Comparison of ENCODE assay signal across 20 cellular contexts in genomic region chr5:93421987-93422391, GRCh38.
A peak's percentile ranks its signal among the peaks of the same experiment; 100 is the strongest.
DNase-seq lines count a peak whose midpoint lies in the region; ATAC-seq, FAIRE-seq and TF ChIP-seq lines count a peak whose summit lies in the region.
"Had no signal": no experiment of that assay in that cellular context is flagged by ENCODE, and none has a peak within 500 bp of the region (broad histone marks: within the 10 kb centered on the region; RNA-seq: fewer than 3 reads in every experiment).

No MANE protein-coding gene starts in this region.

- H3K9me3 Mint-ChIP-seq in neural crest cell: no peaks in the 10 kb centered on the region
- H3K9me3 Mint-ChIP-seq: activated naive CD4-positive, alpha-beta T cell treated with anti-CD3 and anti-CD28 coated beads, Interleukin-2, amount 50 U/mL, for 24 hours; stimulated activated memory B cell treated with anti-CD40 and anti-IgM and Interleukin-4, amounts not matched to agents 10 μg/mL and 1 μg/mL and 100 μg/mL, for 72 hours had no signal

- peak overlapping the region; percentile 82 for H3K4me3 Mint-ChIP-seq in neural crest cell
- H3K4me3 Mint-ChIP-seq: activated naive CD4-positive, alpha-beta T cell treated with anti-CD3 and anti-CD28 coated beads, Interleukin-2, amount 50 U/mL, for 24 hours; stimulated activated memory B cell treated with anti-CD40 and anti-IgM and Interleukin-4, amounts not matched to agents 10 μg/mL and 1 μg/mL and 100 μg/mL, for 72 hours had no signal

- intact Hi-C loops in endothelial cell of umbilical vein (cut with micrococcal nuclease): loop anchor here (5.0 kb wide), 2 partner anchors 60 to 160 kb away; partner anchors contain the start of genes NR2F1 and NR2F1-AS1
- intact Hi-C loops in Right ventricle myocardium superior (cut with DNase I): no loop called here

- no peaks in the 10 kb centered on the region for H3K27me3 ChIP-seq in endothelial cell of umbilical vein (ENCODE audit: control insufficient read depth in 2 of 2, insufficient read depth in 2 of 2, low read length in 2 of 2)

- DNase-seq in DMS 273 treated with DMSO at 0.1 percent for 48 hours (lab: John Stamatoyannopoulos, UW): peak; percentile 78
- peak; percentile 61 for DNase-seq in NCI-H69 (lab: John Stamatoyannopoulos, UW)
- peak; percentile 12 for DNase-seq in endothelial cell of umbilical vein (ENCODE audit: low read depth, low spot score)
- DNase-seq in neural crest cell (ENCODE audit: low read depth, low spot score): no peak
- no peak for DNase-seq in activated naive CD4-positive, alpha-beta T cell treated with anti-CD3 and anti-CD28 coated beads, Interleukin-2, amount 50 U/mL, for 16 hours
- DNase-seq in Right ventricle myocardium superior: no peak
- DNase-seq: activated CD4-positive, alpha-beta T cell treated with anti-CD3 and anti-CD28 coated beads for 4 hours; foreskin fibroblast; GF-D8; mammary epithelial cell; MM.1S; NCI-H1930; NK-92 treated with Interleukin-12 subunit alpha and Interleukin-12 subunit beta, amount 100 ng/mL, for 24 hours; SIG-M5; T1000 had no signal

- H3K27ac ChIP-seq in endothelial cell of umbilical vein (ENCODE audit: insufficient read depth, low read depth, low read length): no peak overlapping the region
- H3K27ac ChIP-seq: cardiac muscle cell had no signal

- H3K4me3 ChIP-seq in endothelial cell of umbilical vein (replicated peaks in 1 of 3; ENCODE audit: insufficient read depth in 1 of 3, low read depth in 1 of 3, low read length in 3 of 3): no peak overlapping the region
- H3K4me3 ChIP-seq: cardiac muscle cell had no signal

- H3K4me2 ChIP-seq in endothelial cell of umbilical vein (ENCODE audit: insufficient read depth, low read length): no peak overlapping the region

- no peaks in the 10 kb centered on the region for H3K79me2 ChIP-seq in endothelial cell of umbilical vein (ENCODE audit: control insufficient read depth, insufficient read depth, low read length)

- no peak for TF ChIP-seq POLR2A in endothelial cell of umbilical vein (IDR thresholded peaks at IDR 0.05; ENCODE audit: low read depth, low read length)

- H3K4me1 Mint-ChIP-seq in neural crest cell: peaks cover 66% of the 10 kb centered on the region
- H3K4me1 Mint-ChIP-seq: activated naive CD4-positive, alpha-beta T cell treated with anti-CD3 and anti-CD28 coated beads, Interleukin-2, amount 50 U/mL, for 24 hours; stimulated activated memory B cell treated with anti-CD40 and anti-IgM and Interleukin-4, amounts not matched to agents 10 μg/mL and 1 μg/mL and 100 μg/mL, for 72 hours had no signal

- CTCF ChIA-PET in endothelial cell of umbilical vein (lab: Charles Lee): interaction anchor here (1.1 to 1.5 kb wide), 3 partner anchors 9 to 330 kb away, joined by 3 to 5 read pairs (median 3); no protein-coding TSS in a partner anchor

- H3K4me1 ChIP-seq in endothelial cell of umbilical vein (ENCODE audit: control insufficient read depth, extremely low read depth, insufficient read depth, low read length): peaks cover 16% of the 10 kb centered on the region

- H3K9me3 ChIP-seq in endothelial cell of umbilical vein (replicated peaks; ENCODE audit: control insufficient read depth, insufficient read depth, low read length): no peaks in the 10 kb centered on the region

- POLR2A ChIA-PET in endothelial cell of umbilical vein (lab: Charles Lee): no interaction called here

- H3K36me3 ChIP-seq in endothelial cell of umbilical vein (ENCODE audit: control insufficient read depth in 2 of 2, extremely low read depth in 1 of 2, insufficient read depth in 2 of 2, low read length in 2 of 2): no peaks in the 10 kb centered on the region
- H3K36me3 ChIP-seq: cardiac muscle cell had no signal

- ATAC-seq in GM19324 (IDR thresholded peaks at IDR 0.05; ENCODE audit: low FRiP score, unreplicated experiment): no peak
- no peak for ATAC-seq in Right ventricle myocardium superior (ENCODE audit: poor library complexity)
- no peak for ATAC-seq in GM21825 (IDR thresholded peaks at IDR 0.05; ENCODE audit: unreplicated experiment)
- ATAC-seq: stimulated activated memory B cell treated with anti-CD40 and anti-IgM and Interleukin-4, amounts not matched to agents 10 μg/mL and 1 μg/mL and 100 μg/mL, for 72 hours had no signal

- H3K27me3 Mint-ChIP-seq in neural crest cell (ENCODE audit: low read depth): no peaks in the 10 kb centered on the region
- H3K27me3 Mint-ChIP-seq: stimulated activated memory B cell treated with anti-CD40 and anti-IgM and Interleukin-4, amounts not matched to agents 10 μg/mL and 1 μg/mL and 100 μg/mL, for 72 hours had no signal

- FAIRE-seq in endothelial cell of umbilical vein (lab: Jason Lieb, UNC): no peak

- H4K20me1 ChIP-seq in endothelial cell of umbilical vein (replicated peaks; ENCODE audit: control insufficient read depth, extremely low read depth, insufficient read depth, low read length): no peaks in the 10 kb centered on the region

- H2AFZ ChIP-seq in endothelial cell of umbilical vein (ENCODE audit: low read depth, low read length): no peak overlapping the region

- peak overlapping the region; percentile 63 for H3K27ac Mint-ChIP-seq in neural crest cell (ENCODE audit: unreplicated experiment)
- H3K27ac Mint-ChIP-seq: activated naive CD4-positive, alpha-beta T cell treated with anti-CD3 and anti-CD28 coated beads, Interleukin-2, amount 50 U/mL, for 24 hours; stimulated activated memory B cell treated with anti-CD40 and anti-IgM and Interleukin-4, amounts not matched to agents 10 μg/mL and 1 μg/mL and 100 μg/mL, for 72 hours had no signal

- H3K9ac ChIP-seq in endothelial cell of umbilical vein (replicated peaks; ENCODE audit: extremely low read depth, insufficient read depth, low read length): no peak overlapping the region

- TF ChIP-seq CTCF in endothelial cell of umbilical vein (IDR thresholded peaks at IDR 0.05; ENCODE audit: extremely low read depth in 1 of 2, insufficient read depth in 1 of 2, low read depth in 1 of 2, low read length in 2 of 2): no peak
- TF ChIP-seq CTCF in neural crest cell (conservative IDR thresholded peaks at IDR 0.05): no peak

- H3K36me3 Mint-ChIP-seq in neural crest cell (ENCODE audit: low read depth): peaks cover 2% of the 10 kb centered on the region
- H3K36me3 Mint-ChIP-seq: activated naive CD4-positive, alpha-beta T cell treated with anti-CD3 and anti-CD28 coated beads, Interleukin-2, amount 50 U/mL, for 24 hours; stimulated activated memory B cell treated with anti-CD40 and anti-IgM and Interleukin-4, amounts not matched to agents 10 μg/mL and 1 μg/mL and 100 μg/mL, for 72 hours had no signal

- BruUV-seq in endothelial cell of umbilical vein (replicated peaks; lab: Mats Ljungman, UMichigan): no TSS peak

- dilution Hi-C loops in endothelial cell of umbilical vein (cut with MboI; ENCODE audit: extremely low pct_ligation_motif_present, low sequenced_read_pairs): no loop called here

- no peaks in the 10 kb centered on the region for H3K9me1 ChIP-seq in endothelial cell of umbilical vein (replicated peaks; ENCODE audit: control insufficient read depth, extremely low read depth, insufficient read depth, low read length)

TF ChIP-seq in endothelial cell of umbilical vein, 7 proteins besides CTCF, POLR2A, EP300 and RAD21:
- TF ChIP-seq GATA2 (IDR thresholded peaks at IDR 0.05; ENCODE audit: insufficient read depth, insufficient read length, low read depth, low read length): no peak
- TF ChIP-seq EZH2 (IDR thresholded peaks at IDR 0.05; ENCODE audit: borderline replicate concordance, low read depth, low read length, severe bottlenecking): no peak
- TF ChIP-seq, protein P1, sequence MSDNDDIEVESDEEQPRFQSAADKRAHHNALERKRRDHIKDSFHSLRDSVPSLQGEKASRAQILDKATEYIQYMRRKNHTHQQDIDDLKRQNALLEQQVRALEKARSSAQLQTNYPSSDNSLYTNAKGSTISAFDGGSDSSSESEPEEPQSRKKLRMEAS (IDR thresholded peaks at IDR 0.05; ENCODE audit: insufficient read depth, insufficient read length): no peak
- no peak for TF ChIP-seq JUN (IDR thresholded peaks at IDR 0.05; ENCODE audit: borderline replicate concordance, insufficient read depth, insufficient read length, low read depth)
- no peak for TF ChIP-seq MYC (IDR thresholded peaks at IDR 0.05; ENCODE audit: low read depth, low read length)
- no peak for TF ChIP-seq POLR2AphosphoS5 (IDR thresholded peaks at IDR 0.05; ENCODE audit: insufficient read depth, low read depth, low read length)
- no peak for TF ChIP-seq FOS (IDR thresholded peaks at IDR 0.05; ENCODE audit: borderline replicate concordance, insufficient read depth, low read length)

Comparison
In these comparisons a context has a peak if more than half of its experiments do, and no peak if none do; other contexts are left out.
1. DNase-seq: peak in DMS 273 treated with DMSO at 0.1 percent for 48 hours (single experiment), NCI-H69 (single experiment) and endothelial cell of umbilical vein (single experiment); none in neural crest cell (single experiment), activated naive CD4-positive, alpha-beta T cell treated with anti-CD3 and anti-CD28 coated beads, Interleukin-2, amount 50 U/mL, for 16 hours (single experiment) and Right ventricle myocardium superior (single experiment).